ENCODE assay signal across 10 cellular contexts in the genomic region with DNA sequence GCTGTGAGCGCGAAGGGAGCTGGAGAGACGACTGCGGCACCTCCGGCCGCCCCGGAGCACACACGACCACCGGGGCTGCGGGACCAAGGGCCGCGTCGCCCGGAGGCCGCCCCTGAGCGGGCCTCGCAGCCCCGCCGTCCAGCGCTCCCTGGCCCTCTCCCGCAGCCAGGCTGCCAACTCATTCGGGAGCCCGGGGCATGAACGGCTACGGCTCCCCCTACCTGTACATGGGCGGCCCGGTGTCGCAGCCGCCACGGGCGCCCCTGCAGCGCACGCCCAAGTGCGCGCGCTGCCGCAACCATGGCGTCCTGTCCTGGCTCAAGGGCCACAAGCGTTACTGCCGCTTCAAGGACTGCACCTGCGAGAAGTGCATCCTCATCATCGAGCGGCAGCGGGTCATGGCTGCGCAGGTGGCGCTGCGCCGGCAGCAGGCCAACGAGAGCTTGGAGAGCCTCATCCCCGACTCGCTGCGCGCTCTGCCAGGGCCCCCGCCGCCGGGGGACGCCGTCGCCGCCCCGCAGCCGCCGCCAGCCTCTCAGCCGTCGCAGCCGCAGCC. TPM values are rescaled to one million over a fixed set of nuclear protein-coding genes. Genes with fewer than 3 reads are reported as not detected.
DNase-seq lines count a peak whose midpoint lies in the region; ATAC-seq, FAIRE-seq and TF ChIP-seq lines count a peak whose summit lies in the region.
"Had no signal": no experiment of that assay in that cellular context is flagged by ENCODE, and none has a peak within 500 bp of the region (broad histone marks: within the 10 kb centered on the region; RNA-seq: fewer than 3 reads in every experiment).

No MANE protein-coding gene starts in this region.

- H3K9me3 ChIP-seq in ectodermal cell (ENCODE audit: control insufficient read depth, low read length) (no peaks in the 10 kb centered on the region), neuronal stem cell (replicated peaks in 1 of 2; ENCODE audit: control insufficient read depth in 2 of 2, insufficient read depth in 1 of 2, low read depth in 1 of 2, low read length in 2 of 2) (peaks cover 0 to 12% of the 10 kb centered on the region in 2 donors), T-helper 17 cell (ENCODE audit: control insufficient read depth, low read length, poor library complexity, severe bottlenecking) (no peaks in the 10 kb centered on the region)

- DNase-seq in GM23338 (ENCODE audit: low spot score), result peak; percentile 65
- DNase-seq in NCI-H128 (lab: John Stamatoyannopoulos, UW; ENCODE audit: unreplicated experiment), result peak; percentile 44
- no peak for DNase-seq in neuronal stem cell (ENCODE audit: low spot score)
- DNase-seq in frontal cortex (ENCODE audit: low spot score in 2 of 2), result no peak
- no peak for DNase-seq in GM19239 (ENCODE audit: insufficient read length, low spot score)
- DNase-seq in T-helper 17 cell, result no peak
- DNase-seq in Calu3, result no peak
- DNase-seq: kidney had no signal

- peak overlapping the region; percentile 98 for H3K18ac ChIP-seq in neuronal stem cell (ENCODE audit: low read length)

- H3K4me3 Mint-ChIP-seq in GM23338 (peak overlapping the region; percentile 42; the same call in 2 of the 3 replicates), T-helper 17 cell (no peak overlapping the region), Calu3 (ENCODE audit: low read depth, unreplicated experiment) (no peak overlapping the region)
- H3K4me3 Mint-ChIP-seq: central memory CD8-positive, alpha-beta T cell had no signal

- BruUV-seq in Calu3 (replicated peaks; lab: Mats Ljungman, UMichigan), result no TSS peak

- H3K4me2 ChIP-seq in GM23338 (peak overlapping the region; percentile 91), neuronal stem cell (ENCODE audit: insufficient read depth, low read length, poor library complexity, severe bottlenecking) (peak overlapping the region; percentile 98)

- H2BK15ac ChIP-seq in neuronal stem cell (ENCODE audit: low read length), result peak overlapping the region; percentile 79

- no peak overlapping the region for H3K4ac ChIP-seq in neuronal stem cell (ENCODE audit: low read length)

- H3K27me3 ChIP-seq in GM23338 (ENCODE audit: insufficient read depth) (peaks cover 100% of the 10 kb centered on the region), ectodermal cell (ENCODE audit: control insufficient read depth, insufficient read depth, low read length, poor library complexity, severe bottlenecking) (peaks cover 100% of the 10 kb centered on the region), neuronal stem cell (ENCODE audit: control insufficient read depth in 3 of 3, insufficient read depth in 3 of 3, low read depth in 1 of 3, low read length in 3 of 3) (peaks cover 15 to 98% (median 82%) of the 10 kb centered on the region in 3 experiments)

- peak overlapping the region; percentile 3 for H2BK5ac ChIP-seq in neuronal stem cell (ENCODE audit: low read length)

- H4K91ac ChIP-seq in neuronal stem cell (ENCODE audit: low read depth, low read length, poor library complexity), result no peak overlapping the region

- H2BK12ac ChIP-seq in neuronal stem cell (ENCODE audit: low read length), result no peak overlapping the region

- H3K9me3 Mint-ChIP-seq in GM23338, result no peaks in the 10 kb centered on the region; the same call in 2 of the 3 replicates
- peaks cover 2% of the 10 kb centered on the region for H3K9me3 Mint-ChIP-seq in Calu3 (ENCODE audit: low read depth, unreplicated experiment)
- H3K9me3 Mint-ChIP-seq: central memory CD8-positive, alpha-beta T cell had no signal

- H3K9ac ChIP-seq in neuronal stem cell (ENCODE audit: low read depth, low read length, poor library complexity), result peak overlapping the region; percentile 88

- peaks cover 24% of the 10 kb centered on the region for H3F3A ChIP-seq in GM23338 (replicated peaks; ENCODE audit: low read depth)

- H3K4me1 ChIP-seq in GM23338 (ENCODE audit: insufficient read depth) (peaks cover 50% of the 10 kb centered on the region), ectodermal cell (ENCODE audit: control insufficient read depth, insufficient read depth, low read length) (peaks cover 43% of the 10 kb centered on the region), neuronal stem cell (ENCODE audit: control insufficient read depth in 2 of 2, insufficient read depth in 1 of 2, low read depth in 1 of 2, low read length in 2 of 2) (peaks cover 0 to 33% of the 10 kb centered on the region in 2 donors)

- H3K36me3 ChIP-seq in GM23338 (ENCODE audit: insufficient read depth), result no peaks in the 10 kb centered on the region
- no peaks in the 10 kb centered on the region for H3K36me3 ChIP-seq in ectodermal cell (ENCODE audit: control insufficient read depth, insufficient read depth, low read length)
- no peaks in the 10 kb centered on the region for H3K36me3 ChIP-seq in neuronal stem cell (replicated peaks in 1 of 2; ENCODE audit: control insufficient read depth in 2 of 2, insufficient read depth in 2 of 2, low read length in 2 of 2)

- H3K27ac Mint-ChIP-seq in GM23338 (no peak overlapping the region), T-helper 17 cell (no peak overlapping the region), Calu3 (ENCODE audit: unreplicated experiment) (no peak overlapping the region)

- no peaks in the 10 kb centered on the region for H3K36me3 Mint-ChIP-seq in GM23338 (ENCODE audit: low read depth)
- no peaks in the 10 kb centered on the region for H3K36me3 Mint-ChIP-seq in T-helper 17 cell (ENCODE audit: low read depth)
- H3K36me3 Mint-ChIP-seq in Calu3 (ENCODE audit: insufficient read depth, unreplicated experiment), result no peaks in the 10 kb centered on the region

- H2BK120ac ChIP-seq in neuronal stem cell (ENCODE audit: low read depth, low read length), result peak overlapping the region; percentile 95

- H2AK5ac ChIP-seq in neuronal stem cell (ENCODE audit: low read depth, low read length), result no peak overlapping the region

- no peak for FAIRE-seq in frontal cortex (lab: Jason Lieb, UNC)
- FAIRE-seq in GM19239 (lab: Jason Lieb, UNC), result no peak
- FAIRE-seq: kidney had no signal

- intact Hi-C loops in Calu3 (cut with micrococcal nuclease; ENCODE audit: unreplicated experiment), result no loop called here

- 0 to 1% methylated on average over 66 of the region's 66 CpGs for WGBS in ectodermal cell, 2 experiments
- no CpG with 5 or more reads among the region's 66 CpGs for WGBS in neuronal stem cell (ENCODE audit: extremely low coverage in 2 of 2, insufficient read length in 2 of 2, insufficient replicate concordance in 1 of 2), 2 donors

- H3K79me1 ChIP-seq in neuronal stem cell (ENCODE audit: low read depth, low read length), result no peaks in the 10 kb centered on the region

- H3K79me2 ChIP-seq in GM23338 (replicated peaks; ENCODE audit: insufficient read depth), result no peaks in the 10 kb centered on the region

- ATAC-seq in GM23338 (peak; percentile 7), T-helper 17 cell (no peak)

- H3K27me3 Mint-ChIP-seq in GM23338 (ENCODE audit: insufficient read depth, low read depth, poor library complexity), result peaks cover 93% of the 10 kb centered on the region
- peaks cover 79% of the 10 kb centered on the region for H3K27me3 Mint-ChIP-seq in T-helper 17 cell
- peaks cover 62% of the 10 kb centered on the region for H3K27me3 Mint-ChIP-seq in Calu3 (ENCODE audit: unreplicated experiment)

- H3K14ac ChIP-seq in neuronal stem cell (ENCODE audit: low read length), result no peak overlapping the region

- H2AFZ ChIP-seq in GM23338, result peak overlapping the region; percentile 92
- H2AFZ ChIP-seq in neuronal stem cell (ENCODE audit: low read length), result peak overlapping the region; percentile 68

- peak overlapping the region; percentile 70 for H3K4me3 ChIP-seq in GM23338
- H3K4me3 ChIP-seq in ectodermal cell (ENCODE audit: insufficient read depth, low read depth, low read length), result peak overlapping the region; percentile 31
- H3K4me3 ChIP-seq in neuronal stem cell (ENCODE audit: low read length in 2 of 2), result peak overlapping the region in 1 of 2 donors; percentile 75

- H3K4me1 Mint-ChIP-seq in GM23338 (peaks cover 56% of the 10 kb centered on the region), T-helper 17 cell (peaks cover 8% of the 10 kb centered on the region), Calu3 (ENCODE audit: low read depth, unreplicated experiment) (no peaks in the 10 kb centered on the region)

- no peaks in the 10 kb centered on the region for H3K9me2 ChIP-seq in GM23338 (ENCODE audit: insufficient read depth)

- H3K27ac ChIP-seq in GM23338 (ENCODE audit: low read depth) (no peak overlapping the region), ectodermal cell (ENCODE audit: insufficient read depth, low read depth, low read length, poor library complexity, severe bottlenecking) (no peak overlapping the region), neuronal stem cell (replicated peaks; ENCODE audit: low read length) (no peak overlapping the region)

- CTCF ChIA-PET in Calu3 (lab: Charles Lee), result no interaction called here

- no peak overlapping the region for H4K8ac ChIP-seq in neuronal stem cell (ENCODE audit: low read depth, low read length)

- H3K23ac ChIP-seq in neuronal stem cell (ENCODE audit: low read depth, low read length, poor library complexity), result peak overlapping the region; percentile 6

- TF ChIP-seq CTCF in GM23338 (conservative IDR thresholded peaks at IDR 0.05; ENCODE audit: low read depth in 2 of 2) (no peak), Calu3 (IDR thresholded peaks at IDR 0.05; ENCODE audit: unreplicated experiment) (no peak)

- H4K20me1 ChIP-seq in GM23338 (replicated peaks; ENCODE audit: insufficient read depth), result peaks cover 48% of the 10 kb centered on the region

TF ChIP-seq in GM23338, 12 proteins besides CTCF, POLR2A, EP300 and RAD21:
- TF ChIP-seq EZH2 (IDR thresholded peaks at IDR 0.05; ENCODE audit: low read depth, unreplicated experiment) (peak; percentile 89), EZH2phosphoT487 (IDR thresholded peaks at IDR 0.05; ENCODE audit: unreplicated experiment) (peak; percentile 78), ZNF331 (CRISPR knock-in tag; IDR thresholded peaks at IDR 0.05; ENCODE audit: low read depth) (no peak)

RNA-seq across cellular contexts. Expression of gene DMRT3, which starts 0.4 kb away (rescaled TPM):
- not detected in 2 replicates for total RNA-seq in GM23338 (2014; rRNA removed; shearing (Covaris generic))
- polyA plus RNA-seq in GM23338 (2016; fragmentation: Nextera tagmentation; extraction: Ambion mirVana), result not detected in 2 replicates
- 0.83 TPM for polyA plus RNA-seq in ectodermal cell (2013, experiment 1 of 4)
- 1.2 TPM for polyA plus RNA-seq in ectodermal cell (2013, experiment 2 of 4)
- 0.59 TPM for polyA plus RNA-seq in ectodermal cell (2013, experiment 3 of 4)
- polyA plus RNA-seq in ectodermal cell (2013, experiment 4 of 4), result 0.77 TPM
- 0.91 TPM for polyA plus RNA-seq in neuronal stem cell (2013, experiment 1 of 2)
- polyA plus RNA-seq in neuronal stem cell (2013, experiment 2 of 2), result 0.75 TPM
- total RNA-seq in frontal cortex (not detected), T-helper 17 cell (not detected), Calu3 (2022) (not detected in 2 replicates)
- total RNA-seq: kidney had no signal

Comparison
In these comparisons a context has a peak if more than half of its experiments do, and no peak if none do; other contexts are left out.
1. DNase-seq: peak in GM23338 (single experiment) and NCI-H128 (single experiment); none in neuronal stem cell (single experiment), frontal cortex (0 of 2), GM19239 (single experiment), T-helper 17 cell (0 of 3) and Calu3 (single experiment).